21 cellular contexts compared by ENCODE assay signal in genomic region chr22:28743852-28744251, GRCh38. TPM values are rescaled to one million over a fixed set of nuclear protein-coding genes. Genes with fewer than 3 reads are reported as not detected.
A peak's percentile ranks its signal among the peaks of the same experiment; 100 is the strongest.
DNase-seq lines count a peak whose midpoint lies in the region; ATAC-seq and TF ChIP-seq lines count a peak whose summit lies in the region.
"Had no signal": no experiment of that assay in that cellular context is flagged by ENCODE, and none has a peak within 500 bp of the region (broad histone marks: within the 10 kb centered on the region; RNA-seq: fewer than 3 reads in every experiment).

No MANE protein-coding gene starts in this region.

- peaks cover 2% of the 10 kb centered on the region; the same call in 1 of the 2 replicates for H3K4me1 ChIP-seq in IMR-90 (ENCODE audit: control insufficient read depth, insufficient read depth, low read length)

- no peaks in the 10 kb centered on the region for H3K9me3 ChIP-seq in IMR-90 (ENCODE audit: control insufficient read depth, insufficient read depth, low read length)
- H3K9me3 ChIP-seq: A549, stomach, upper lobe of right lung had no signal

- H4K20me1 ChIP-seq in IMR-90 (ENCODE audit: insufficient read depth, low read length): no peaks in the 10 kb centered on the region

- no peak overlapping the region for H3K18ac ChIP-seq in IMR-90 (ENCODE audit: low read depth, low read length)

- POLR2A ChIA-PET in IMR-90 (lab: Charles Lee; ENCODE audit: unreplicated experiment): no interaction called here

- TF ChIP-seq RAD21 in IMR-90 (IDR thresholded peaks at IDR 0.05; ENCODE audit: low read length): no peak

- no peak overlapping the region for H4K5ac ChIP-seq in IMR-90 (ENCODE audit: low read depth, low read length)

- no peaks in the 10 kb centered on the region for H3K27me3 Mint-ChIP-seq in activated CD4-positive, alpha-beta T cell treated with anti-CD3 and anti-CD28 coated beads, Interleukin-2, amount 10 ng/mL, durations not matched to agents 24 days and 14 days
- no peaks in the 10 kb centered on the region for H3K27me3 Mint-ChIP-seq in activated T-helper 1 cell treated with anti-CD3 and anti-CD28 coated beads, Interleukin-12 subunit alpha, Interleukin-12 subunit beta, Interleukin-2, Interleukin-4 antibody, amounts not matched to agents 30 ng/mL and 10 ng/mL and 1 ng/mL, durations not matched to agents 14 hours and 24 hours and 36 hours (ENCODE audit: insufficient read depth)
- no peaks in the 10 kb centered on the region for H3K27me3 Mint-ChIP-seq in nephron progenitor cell (ENCODE audit: low read depth, poor library complexity)
- H3K27me3 Mint-ChIP-seq: naive thymus-derived CD8-positive, alpha-beta T cell had no signal

- no peak overlapping the region for H2AK5ac ChIP-seq in IMR-90 (ENCODE audit: low read depth, low read length)

- H3K9me1 ChIP-seq in IMR-90 (ENCODE audit: insufficient read depth, low read length): peaks cover 6% of the 10 kb centered on the region

- H3K4me1 Mint-ChIP-seq in activated CD4-positive, alpha-beta T cell treated with anti-CD3 and anti-CD28 coated beads, Interleukin-2, amount 10 ng/mL, durations not matched to agents 24 days and 14 days: peaks cover 28% of the 10 kb centered on the region
- H3K4me1 Mint-ChIP-seq in activated T-helper 1 cell treated with anti-CD3 and anti-CD28 coated beads, Interleukin-12 subunit alpha, Interleukin-12 subunit beta, Interleukin-2, Interleukin-4 antibody, amounts not matched to agents 30 ng/mL and 10 ng/mL and 1 ng/mL, durations not matched to agents 14 hours and 24 hours and 36 hours (ENCODE audit: low read depth): peaks cover 33% of the 10 kb centered on the region
- H3K4me1 Mint-ChIP-seq in nephron progenitor cell: peaks cover 31% of the 10 kb centered on the region

- H3K4me3 Mint-ChIP-seq in activated CD4-positive, alpha-beta T cell treated with anti-CD3 and anti-CD28 coated beads, Interleukin-2, amount 10 ng/mL, durations not matched to agents 24 days and 14 days: peak overlapping the region; percentile 92
- peak overlapping the region; percentile 86 for H3K4me3 Mint-ChIP-seq in activated T-helper 1 cell treated with anti-CD3 and anti-CD28 coated beads, Interleukin-12 subunit alpha, Interleukin-12 subunit beta, Interleukin-2, Interleukin-4 antibody, amounts not matched to agents 30 ng/mL and 10 ng/mL and 1 ng/mL, durations not matched to agents 14 hours and 24 hours and 36 hours
- H3K4me3 Mint-ChIP-seq in nephron progenitor cell: peak overlapping the region; percentile 94

- H3K79me1 ChIP-seq in IMR-90 (ENCODE audit: low read depth in 1 of 2, low read length in 2 of 2): peaks cover 20 to 39% of the 10 kb centered on the region in 2 experiments

- no peak for TF ChIP-seq POLR2A in IMR-90 (IDR thresholded peaks at IDR 0.05; ENCODE audit: low read depth, low read length)

- no peak overlapping the region for H3K9ac ChIP-seq in IMR-90 (ENCODE audit: low read depth, low read length)

- CTCF ChIA-PET in IMR-90 (lab: Yijun Ruan, JAX): interaction anchor here (0.6 kb wide), 1 partner anchor 143 kb away, joined by 4 read pairs; no protein-coding TSS in a partner anchor

- no peaks in the 10 kb centered on the region for H3K9me3 Mint-ChIP-seq in activated CD4-positive, alpha-beta T cell treated with anti-CD3 and anti-CD28 coated beads, Interleukin-2, amount 10 ng/mL, durations not matched to agents 24 days and 14 days
- H3K9me3 Mint-ChIP-seq in activated T-helper 1 cell treated with anti-CD3 and anti-CD28 coated beads, Interleukin-12 subunit alpha, Interleukin-12 subunit beta, Interleukin-2, Interleukin-4 antibody, amounts not matched to agents 30 ng/mL and 10 ng/mL and 1 ng/mL, durations not matched to agents 14 hours and 24 hours and 36 hours: no peaks in the 10 kb centered on the region
- no peaks in the 10 kb centered on the region for H3K9me3 Mint-ChIP-seq in nephron progenitor cell
- H3K9me3 Mint-ChIP-seq: naive thymus-derived CD8-positive, alpha-beta T cell had no signal

- BruUV-seq in IMR-90 (replicated peaks; lab: Mats Ljungman, UMichigan): no TSS peak

- in situ Hi-C loops in IMR-90 (cut with MboI; ENCODE audit: low sequenced_read_pairs): no loop called here

- H2BK5ac ChIP-seq in IMR-90 (ENCODE audit: low read depth, low read length, poor library complexity, severe bottlenecking): no peak overlapping the region

- H2BK120ac ChIP-seq in IMR-90 (ENCODE audit: low read depth, low read length): no peak overlapping the region

- no peak overlapping the region for H3K4me3 ChIP-seq in IMR-90 (ENCODE audit: insufficient read depth, low read depth, low read length)
- H3K4me3 ChIP-seq: cardiac muscle cell, K562 had no signal

- no peak overlapping the region for H2BK15ac ChIP-seq in IMR-90 (ENCODE audit: low read depth, low read length)

- TF ChIP-seq CTCF in IMR-90 (conservative IDR thresholded peaks at IDR 0.05; ENCODE audit: low read depth, low read length) (no peak), nephron progenitor cell (IDR thresholded peaks at IDR 0.05) (no peak)

- no CpG with 5 or more reads among the region's 3 CpGs for WGBS in IMR-90 (ENCODE audit: extremely low coverage in 2 of 2, insufficient read length in 1 of 2), 2 experiments

- H3K27ac Mint-ChIP-seq in activated CD4-positive, alpha-beta T cell treated with anti-CD3 and anti-CD28 coated beads, Interleukin-2, amount 10 ng/mL, durations not matched to agents 24 days and 14 days: no peak overlapping the region
- peak overlapping the region; percentile 32 for H3K27ac Mint-ChIP-seq in activated T-helper 1 cell treated with anti-CD3 and anti-CD28 coated beads, Interleukin-12 subunit alpha, Interleukin-12 subunit beta, Interleukin-2, Interleukin-4 antibody, amounts not matched to agents 30 ng/mL and 10 ng/mL and 1 ng/mL, durations not matched to agents 14 hours and 24 hours and 36 hours
- peak overlapping the region; percentile 41 for H3K27ac Mint-ChIP-seq in nephron progenitor cell

- no peak overlapping the region for H3K14ac ChIP-seq in IMR-90 (replicated peaks; ENCODE audit: low read depth, low read length)

- no peak overlapping the region for H4K8ac ChIP-seq in IMR-90 (ENCODE audit: low read depth in 2 of 2, low read length in 2 of 2)

- H3K36me3 Mint-ChIP-seq in activated CD4-positive, alpha-beta T cell treated with anti-CD3 and anti-CD28 coated beads, Interleukin-2, amount 10 ng/mL, durations not matched to agents 24 days and 14 days (ENCODE audit: low read depth): peaks cover 29% of the 10 kb centered on the region
- H3K36me3 Mint-ChIP-seq in activated T-helper 1 cell treated with anti-CD3 and anti-CD28 coated beads, Interleukin-12 subunit alpha, Interleukin-12 subunit beta, Interleukin-2, Interleukin-4 antibody, amounts not matched to agents 30 ng/mL and 10 ng/mL and 1 ng/mL, durations not matched to agents 14 hours and 24 hours and 36 hours (ENCODE audit: low read depth): peaks cover 15% of the 10 kb centered on the region
- peaks cover 39% of the 10 kb centered on the region for H3K36me3 Mint-ChIP-seq in nephron progenitor cell (ENCODE audit: low read depth)

- no peak overlapping the region for H3K4ac ChIP-seq in IMR-90 (ENCODE audit: low read depth, low read length)

- no peak overlapping the region for H2AFZ ChIP-seq in IMR-90 (replicated peaks; ENCODE audit: low read length, poor library complexity)

- intact Hi-C loops in activated CD4-positive, alpha-beta T cell treated with anti-CD3 and anti-CD28 coated beads, Interleukin-2, amount 10 ng/mL, durations not matched to agents 24 days and 14 days (cut with micrococcal nuclease): loop anchor here (5.0 kb wide), 1 partner anchor 827 kb away; the partner anchor contains the start of gene PITPNB
- intact Hi-C loops in IMR-90 (cut with micrococcal nuclease): no loop called here
- intact Hi-C loops in activated T-helper 1 cell treated with anti-CD3 and anti-CD28 coated beads, Interleukin-12 subunit alpha, Interleukin-12 subunit beta, Interleukin-2, Interleukin-4 antibody, amounts not matched to agents 30 ng/mL and 10 ng/mL and 1 ng/mL, durations not matched to agents 14 hours and 24 hours and 36 hours (cut with micrococcal nuclease): no loop called here

- ATAC-seq in IMR-90 (ENCODE audit: low read depth): no peak
- ATAC-seq: A549; esophagus mucosa; K562; naive thymus-derived CD8-positive, alpha-beta T cell; upper lobe of right lung had no signal

- H3K27ac ChIP-seq in IMR-90 (ENCODE audit: insufficient read depth, low read length): no peak overlapping the region
- H3K27ac ChIP-seq: HL-60, SK-N-MC had no signal

- dilution Hi-C loops in IMR-90 (cut with HindIII; ENCODE audit: low sequenced_read_pairs, unreplicated experiment): no loop called here

- H2BK20ac ChIP-seq in IMR-90 (ENCODE audit: low read depth, low read length): no peak overlapping the region

- H4K91ac ChIP-seq in IMR-90 (ENCODE audit: insufficient read depth, low read depth, low read length): no peak overlapping the region; the same call in 1 of the 2 replicates

- H3K36me3 ChIP-seq in IMR-90 (ENCODE audit: control insufficient read depth, insufficient read depth, low read length): peaks cover 17% of the 10 kb centered on the region

- DNase-seq in activated CD4-positive, alpha-beta T cell treated with anti-CD3 and anti-CD28 coated beads, Interleukin-2, amount 10 ng/mL, durations not matched to agents 24 days and 14 days: no peak
- DNase-seq in activated CD4-positive, alpha-beta T cell treated with anti-CD3 and anti-CD28 coated beads, Interleukin-2, amount 50 U/mL, for 48 hours: no peak
- no peak for DNase-seq in IMR-90
- no peak for DNase-seq in activated T-helper 1 cell treated with anti-CD3 and anti-CD28 coated beads, Interleukin-12 subunit alpha, Interleukin-12 subunit beta, Interleukin-2, Interleukin-4 antibody, amounts not matched to agents 30 ng/mL and 10 ng/mL and 1 ng/mL, durations not matched to agents 14 hours and 24 hours and 36 hours (ENCODE audit: low spot score)
- no peak for DNase-seq in nephron progenitor cell
- no peak for DNase-seq in germinal center (ENCODE audit: low spot score)
- DNase-seq in D341Med (ENCODE audit: low spot score): no peak
- DNase-seq in DMS53 (lab: John Stamatoyannopoulos, UW): no peak
- DNase-seq: activated CD8-positive, alpha-beta memory T cell treated with anti-CD3 and anti-CD28 coated beads, Interleukin-2, amount 50 U/mL, for 4 hours; DMS79 treated with DMSO at 0.1 percent for 48 hours; naive thymus-derived CD8-positive, alpha-beta T cell; NCI-H1092; NCI-H748 treated with DMSO at 0.1 percent for 48 hours; stomach; upper lobe of right lung had no signal

- no peak overlapping the region for H3K56ac ChIP-seq in IMR-90 (ENCODE audit: extremely low read depth, insufficient read depth, low read length)

- H3K23ac ChIP-seq in IMR-90 (ENCODE audit: low read depth, low read length): no peak overlapping the region

- H3K27me3 ChIP-seq in IMR-90 (ENCODE audit: control insufficient read depth, insufficient read depth, low read length): no peaks in the 10 kb centered on the region
- H3K27me3 ChIP-seq: cardiac muscle cell, stomach, upper lobe of right lung had no signal

- peak overlapping the region; percentile 7 for H2AK9ac ChIP-seq in IMR-90 (replicated peaks; ENCODE audit: low read depth, low read length, poor library complexity)

- no peak overlapping the region for H3K4me2 ChIP-seq in IMR-90 (ENCODE audit: low read depth, low read length)

RNA-seq across cellular contexts. Expression of gene HSCB, which starts 2.0 kb away (rescaled TPM):
- total RNA-seq in activated CD4-positive, alpha-beta T cell treated with anti-CD3 and anti-CD28 coated beads, Interleukin-2, amount 10 ng/mL, durations not matched to agents 24 days and 14 days: 12.8 and 14.1 TPM in 2 replicates
- 5.4 and 9.4 TPM in 2 replicates for total RNA-seq in IMR-90 (2012; rRNA removed)
- polyA plus RNA-seq in IMR-90 (2012; rRNA removed): 13.2 and 13.4 TPM in 2 replicates
- 13.5 and 15.5 TPM in 2 replicates for polyA plus RNA-seq in IMR-90 (2012; cell fraction: cytosol; rRNA removed)
- polyA plus RNA-seq in IMR-90 (2012; cell fraction: nucleus; rRNA removed; ENCODE audit: low replicate concordance): 2.7 and 3.8 TPM in 2 replicates
- total RNA-seq in activated T-helper 1 cell treated with anti-CD3 and anti-CD28 coated beads, Interleukin-12 subunit alpha, Interleukin-12 subunit beta, Interleukin-2, Interleukin-4 antibody, amounts not matched to agents 30 ng/mL and 10 ng/mL and 1 ng/mL, durations not matched to agents 14 hours and 24 hours and 36 hours: 16.6 and 18.0 TPM in 2 replicates

RNA-seq across cellular contexts. Expression of gene CHEK2, which starts 2.2 kb away (rescaled TPM):
- total RNA-seq in activated CD4-positive, alpha-beta T cell treated with anti-CD3 and anti-CD28 coated beads, Interleukin-2, amount 10 ng/mL, durations not matched to agents 24 days and 14 days: 29.8 and 32.7 TPM in 2 replicates
- 9.9 and 11.4 TPM in 2 replicates for total RNA-seq in IMR-90 (2012; rRNA removed)
- polyA plus RNA-seq in IMR-90 (2012; rRNA removed): 11.6 and 16.1 TPM in 2 replicates
- polyA plus RNA-seq in IMR-90 (2012; cell fraction: cytosol; rRNA removed): 5.3 and 7.8 TPM in 2 replicates
- polyA plus RNA-seq in IMR-90 (2012; cell fraction: nucleus; rRNA removed; ENCODE audit: low replicate concordance): 12.6 and 34.5 TPM in 2 replicates
- 31.4 and 35.0 TPM in 2 replicates for total RNA-seq in activated T-helper 1 cell treated with anti-CD3 and anti-CD28 coated beads, Interleukin-12 subunit alpha, Interleukin-12 subunit beta, Interleukin-2, Interleukin-4 antibody, amounts not matched to agents 30 ng/mL and 10 ng/mL and 1 ng/mL, durations not matched to agents 14 hours and 24 hours and 36 hours

RNA-seq across cellular contexts. Expression of gene CCDC117, which starts 28.6 kb away (rescaled TPM):
- 41.2 and 47.7 TPM in 2 replicates for total RNA-seq in activated CD4-positive, alpha-beta T cell treated with anti-CD3 and anti-CD28 coated beads, Interleukin-2, amount 10 ng/mL, durations not matched to agents 24 days and 14 days
- 7.0 and 15.6 TPM in 2 replicates for total RNA-seq in IMR-90 (2012; rRNA removed)
- 4.2 and 5.9 TPM in 2 replicates for polyA plus RNA-seq in IMR-90 (2012; rRNA removed)
- polyA plus RNA-seq in IMR-90 (2012; cell fraction: cytosol; rRNA removed): 1.4 and 1.7 TPM in 2 replicates
- polyA plus RNA-seq in IMR-90 (2012; cell fraction: nucleus; rRNA removed; ENCODE audit: low replicate concordance): 0.91 and 3.1 TPM in 2 replicates
- total RNA-seq in activated T-helper 1 cell treated with anti-CD3 and anti-CD28 coated beads, Interleukin-12 subunit alpha, Interleukin-12 subunit beta, Interleukin-2, Interleukin-4 antibody, amounts not matched to agents 30 ng/mL and 10 ng/mL and 1 ng/mL, durations not matched to agents 14 hours and 24 hours and 36 hours: 46.4 and 52.8 TPM in 2 replicates

RNA-seq across cellular contexts. Expression of gene XBP1, which starts 56.5 kb away (rescaled TPM):
- total RNA-seq in activated CD4-positive, alpha-beta T cell treated with anti-CD3 and anti-CD28 coated beads, Interleukin-2, amount 10 ng/mL, durations not matched to agents 24 days and 14 days: 133 and 135 TPM in 2 replicates
- total RNA-seq in IMR-90 (2012; rRNA removed): 195 and 223 TPM in 2 replicates
- polyA plus RNA-seq in IMR-90 (2012; rRNA removed): 93.8 and 95.0 TPM in 2 replicates
- 62.2 and 70.7 TPM in 2 replicates for polyA plus RNA-seq in IMR-90 (2012; cell fraction: cytosol; rRNA removed)
- polyA plus RNA-seq in IMR-90 (2012; cell fraction: nucleus; rRNA removed; ENCODE audit: low replicate concordance): 58.3 and 110 TPM in 2 replicates
- total RNA-seq in activated T-helper 1 cell treated with anti-CD3 and anti-CD28 coated beads, Interleukin-12 subunit alpha, Interleukin-12 subunit beta, Interleukin-2, Interleukin-4 antibody, amounts not matched to agents 30 ng/mL and 10 ng/mL and 1 ng/mL, durations not matched to agents 14 hours and 24 hours and 36 hours: 177 and 181 TPM in 2 replicates
